In genomic region chr7:7996568-7996967, GRCh38 we compare ENCODE assay signal across 10 cellular contexts.
DNase-seq lines count a peak whose midpoint lies in the region; ATAC-seq and TF ChIP-seq lines count a peak whose summit lies in the region.
"Had no signal": no experiment of that assay in that cellular context is flagged by ENCODE, and none has a peak within 500 bp of the region (broad histone marks: within the 10 kb centered on the region; RNA-seq: fewer than 3 reads in every experiment).

No MANE protein-coding gene starts in this region.

- H3K27me3 Mint-ChIP-seq in nephron progenitor cell (ENCODE audit: low read depth, poor library complexity), result no peaks in the 10 kb centered on the region

- peak; percentile 59 for ATAC-seq in HG02870 (IDR thresholded peaks at IDR 0.05; ENCODE audit: unreplicated experiment)
- ATAC-seq in HG03342 (IDR thresholded peaks at IDR 0.05; ENCODE audit: unreplicated experiment), result no peak
- no peak for ATAC-seq in HG02885 (IDR thresholded peaks at IDR 0.05; ENCODE audit: poor library complexity, unreplicated experiment)

- in situ Hi-C loops in astrocyte of the spinal cord (cut with HindIII; ENCODE audit: low sequenced_read_pairs), result no loop called here

- no peak overlapping the region for H3K4me3 Mint-ChIP-seq in nephron progenitor cell

- peaks cover 73% of the 10 kb centered on the region for H3K9me3 Mint-ChIP-seq in nephron progenitor cell

- no peak overlapping the region for H3K4me3 ChIP-seq in astrocyte of the spinal cord (ENCODE audit: low read depth, low read length)
- H3K4me3 ChIP-seq: skin epidermis, transverse colon had no signal

- TF ChIP-seq CTCF in astrocyte of the spinal cord (IDR thresholded peaks at IDR 0.05; ENCODE audit: low read depth, low read length), result no peak
- TF ChIP-seq CTCF in nephron progenitor cell (IDR thresholded peaks at IDR 0.05), result no peak

- DNase-seq in GM04504 (ENCODE audit: low read depth) (peak; percentile 7), astrocyte of the spinal cord (ENCODE audit: low read depth, low spot score) (peak; percentile 52), nephron progenitor cell (no peak), GM19240 (ENCODE audit: insufficient read length, low spot score) (no peak)
- DNase-seq: activated naive CD4-positive, alpha-beta T cell; transverse colon had no signal

- peaks cover 70% of the 10 kb centered on the region for H3K36me3 Mint-ChIP-seq in nephron progenitor cell (ENCODE audit: low read depth)

- H3K27ac Mint-ChIP-seq in nephron progenitor cell, result peak overlapping the region; percentile 72

- H3K4me1 Mint-ChIP-seq in nephron progenitor cell, result peaks cover 8% of the 10 kb centered on the region

Comparison
In these comparisons a context has a peak if more than half of its experiments do, and no peak if none do; other contexts are left out.
1. DNase-seq: peak in GM04504 (single experiment) and astrocyte of the spinal cord (single experiment); none in nephron progenitor cell (single experiment) and GM19240 (single experiment).